ENCODE assay signal across 17 cellular contexts in genomic region chr1:91889717-91890459, GRCh38. TPM values are rescaled to one million over a fixed set of nuclear protein-coding genes. Genes with fewer than 3 reads are reported as not detected.
A peak's percentile ranks its signal among the peaks of the same experiment; 100 is the strongest.
DNase-seq lines count a peak whose midpoint lies in the region; ATAC-seq and TF ChIP-seq lines count a peak whose summit lies in the region.
"Had no signal": no experiment of that assay in that cellular context is flagged by ENCODE, and none has a peak within 500 bp of the region (broad histone marks: within the 10 kb centered on the region; RNA-seq: fewer than 3 reads in every experiment).

No MANE protein-coding gene starts in this region.

- H3K27ac ChIP-seq in ACC112 (ENCODE audit: low read depth, low read length): no peak overlapping the region
- H3K27ac ChIP-seq in adrenal gland: peak overlapping the region in 3 of 5 donors; percentile 38 to 67 (median 64)
- no peak overlapping the region for H3K27ac ChIP-seq in hepatocyte
- H3K27ac ChIP-seq: BLaER1 had no signal

- peaks cover 3% of the 10 kb centered on the region for H3K79me2 ChIP-seq in ACC112 (ENCODE audit: control insufficient read depth, insufficient read depth, low read length, unreplicated experiment)
- H3K79me2 ChIP-seq in hepatocyte: peaks cover 3% of the 10 kb centered on the region

- no peaks in the 10 kb centered on the region for H3K9me3 ChIP-seq in adrenal gland (replicated peaks in 1 of 3)
- H3K9me3 ChIP-seq in hepatocyte (ENCODE audit: low read depth): no peaks in the 10 kb centered on the region
- H3K9me3 ChIP-seq: BLaER1, heart right ventricle, SK-N-SH, tibial nerve had no signal

- WGBS in adrenal gland, 4 donors: 60 to 75% (median 64%) methylated on average over 5 of the region's 5 CpGs
- WGBS in hepatocyte (ENCODE audit: low lambda C conversion rate, missing lambda C conversion rate): 75% methylated on average over 4 of the region's 5 CpGs

- H3K4me1 ChIP-seq in ACC112 (ENCODE audit: control insufficient read depth, insufficient read depth, low read length, unreplicated experiment): peaks cover 39% of the 10 kb centered on the region
- peaks cover 14 to 24% of the 10 kb centered on the region in 2 donors for H3K4me1 ChIP-seq in adrenal gland (replicated peaks in 1 of 2)
- H3K4me1 ChIP-seq in hepatocyte (ENCODE audit: insufficient read depth): peaks cover 4% of the 10 kb centered on the region

- H2AFZ ChIP-seq in ACC112 (ENCODE audit: low read length, unreplicated experiment) (peak overlapping the region; percentile 6), hepatocyte (no peak overlapping the region)

- no peaks in the 10 kb centered on the region for H3K9me2 ChIP-seq in hepatocyte (replicated peaks; ENCODE audit: insufficient read depth)
- H3K9me2 ChIP-seq: SK-N-SH had no signal

- H3K4me3 ChIP-seq in ACC112 (ENCODE audit: low read depth, low read length): no peak overlapping the region
- H3K4me3 ChIP-seq in adrenal gland: no peak overlapping the region
- no peak overlapping the region for H3K4me3 ChIP-seq in hepatocyte
- H3K4me3 ChIP-seq: BLaER1, heart right ventricle, tibial nerve had no signal

- intact Hi-C loops in adrenal gland (cut with DNase I): loop anchor here (5.0 to 10.0 kb wide), 2 partner anchors 37 to 195 kb away; no protein-coding TSS in a partner anchor

- peak; percentile 61 for DNase-seq in HCEC 1CT
- DNase-seq in adrenal gland: peak in 4 of 7 donors; percentile 40 to 74 (median 58)
- peak; percentile 31 for DNase-seq in hepatocyte (ENCODE audit: low spot score)
- DNase-seq in GM10266 (ENCODE audit: extremely low spot score): no peak
- DNase-seq in NCI-H1417 treated with DMSO at 0.1 percent for 48 hours (lab: John Stamatoyannopoulos, UW): no peak
- DNase-seq in foreskin melanocyte: no peak
- DNase-seq: activated CD4-positive, CD25-positive, alpha-beta regulatory T cell treated with anti-CD3 and anti-CD28 coated beads, Interleukin-2, amount 50 U/mL, for 72 hours; H7; heart right ventricle; midbrain; retina; SK-N-SH had no signal

- no peaks in the 10 kb centered on the region for H4K20me1 ChIP-seq in hepatocyte (ENCODE audit: insufficient read depth, poor library complexity, severe bottlenecking)

- H3K4me2 ChIP-seq in hepatocyte: no peak overlapping the region
- H3K4me2 ChIP-seq: BLaER1, SK-N-SH had no signal

- H3K36me3 ChIP-seq in ACC112 (ENCODE audit: insufficient read depth, low read length) (no peaks in the 10 kb centered on the region), adrenal gland (replicated peaks in 1 of 2) (no peaks in the 10 kb centered on the region), hepatocyte (replicated peaks; ENCODE audit: insufficient read depth, low read depth) (no peaks in the 10 kb centered on the region)
- H3K36me3 ChIP-seq: BLaER1, heart right ventricle, tibial nerve had no signal

- H3K27me3 ChIP-seq in ACC112 (ENCODE audit: insufficient read depth, low read length) (no peaks in the 10 kb centered on the region), adrenal gland (no peaks in the 10 kb centered on the region), hepatocyte (no peaks in the 10 kb centered on the region)
- H3K27me3 ChIP-seq: tibial nerve had no signal

- TF ChIP-seq CTCF in adrenal gland (IDR thresholded peaks at IDR 0.05) (no peak), hepatocyte (IDR thresholded peaks at IDR 0.05; ENCODE audit: poor library complexity) (no peak), GM10266 (IDR thresholded peaks at IDR 0.05; ENCODE audit: control insufficient read depth, insufficient read depth, low read depth, missing control alignments) (no peak)

- TF ChIP-seq POLR2A in adrenal gland (IDR thresholded peaks at IDR 0.05): no peak

- ATAC-seq in GM18520 (IDR thresholded peaks at IDR 0.05; ENCODE audit: unreplicated experiment): no peak
- ATAC-seq: heart right ventricle had no signal

RNA-seq across cellular contexts. Expression of gene TGFBR3, which starts 3.9 kb away (rescaled TPM):
- total RNA-seq in adrenal gland (100 to 1,000 TPM in 7 of 8 donors, 10 to 100 TPM in 1; 95.5 to 340 (median 157) TPM), hepatocyte (66.8 and 68.3 TPM in 2 replicates)
- polyA plus RNA-seq in adrenal gland (100 to 1,000 TPM in 1 of 3 donors, 10 to 100 TPM in 2; 13.9 to 141 (median 19.0) TPM), hepatocyte (46.8 and 48.9 TPM in 2 replicates)

RNA-seq across cellular contexts. Expression of gene BRDT, which starts 59.3 kb away (rescaled TPM):
- not detected for total RNA-seq in adrenal gland
- not detected for polyA plus RNA-seq in adrenal gland
- total RNA-seq in hepatocyte: not detected in 2 replicates
- polyA plus RNA-seq in hepatocyte: not detected in 2 replicates
- total RNA-seq: NCI-H460 had no signal
- polyA plus RNA-seq: heart right ventricle, SK-N-SH had no signal

Comparison
In these comparisons a context has a peak if more than half of its experiments do, and no peak if none do; other contexts are left out.
1. H3K27ac ChIP-seq: peak in adrenal gland (3 of 5); none in ACC112 (single experiment) and hepatocyte (single experiment).
2. DNase-seq: peak in HCEC 1CT (single experiment), adrenal gland (4 of 7) and hepatocyte (single experiment); none in GM10266 (single experiment), NCI-H1417 treated with DMSO at 0.1 percent for 48 hours (single experiment) and foreskin melanocyte (single experiment).